ENCODE assay signal across 8 cellular contexts in genomic region chr11:60762851-60763691, GRCh38. TPM values are rescaled to one million over a fixed set of nuclear protein-coding genes. Genes with fewer than 3 reads are reported as not detected.
DNase-seq lines count a peak whose midpoint lies in the region; ATAC-seq, FAIRE-seq and TF ChIP-seq lines count a peak whose summit lies in the region.

No MANE protein-coding gene starts in this region.

- H3K36me3 ChIP-seq in small intestine (ENCODE audit: control insufficient read depth in 2 of 2, insufficient read depth in 2 of 2, low read length in 2 of 2): no peaks in the 10 kb centered on the region

- peaks cover 7% of the 10 kb centered on the region for H3K4me1 Mint-ChIP-seq in activated T-helper 17 cell treated with anti-CD3 and anti-CD28 coated beads, Interleukin-2, amount 50 U/mL, for 72 hours
- peaks cover 60% of the 10 kb centered on the region for H3K4me1 Mint-ChIP-seq in stimulated activated memory B cell treated with anti-CD40 and anti-IgM and Interleukin-4, amounts not matched to agents 10 μg/mL and 1 μg/mL and 100 μg/mL, for 72 hours
- H3K4me1 Mint-ChIP-seq in activated naive CD8-positive, alpha-beta T cell treated with anti-CD3 and anti-CD28 coated beads for 36 hours: peaks cover 4% of the 10 kb centered on the region

- peaks cover 0 to 3% of the 10 kb centered on the region in 2 donors for H3K4me1 ChIP-seq in small intestine (ENCODE audit: control insufficient read depth in 2 of 2, insufficient read depth in 1 of 2, low read depth in 1 of 2, low read length in 1 of 2)

- no peak overlapping the region for H3K4me3 ChIP-seq in small intestine (ENCODE audit: low read depth in 1 of 2, low read length in 2 of 2)

- H3K27me3 Mint-ChIP-seq in activated T-helper 17 cell treated with anti-CD3 and anti-CD28 coated beads, Interleukin-2, amount 50 U/mL, for 72 hours: peaks cover 52% of the 10 kb centered on the region
- H3K27me3 Mint-ChIP-seq in stimulated activated memory B cell treated with anti-CD40 and anti-IgM and Interleukin-4, amounts not matched to agents 10 μg/mL and 1 μg/mL and 100 μg/mL, for 72 hours: peaks cover 41% of the 10 kb centered on the region
- peaks cover 50% of the 10 kb centered on the region for H3K27me3 Mint-ChIP-seq in activated naive CD8-positive, alpha-beta T cell treated with anti-CD3 and anti-CD28 coated beads for 36 hours

- 0 out of 2 replicates have a peak, but pooled peaks have one; percentile 8 for TF ChIP-seq POLR2A in GM12891 (IDR thresholded peaks at IDR 0.05; ENCODE audit: low read depth, low read length)

- DNase-seq in GM12891 (ENCODE audit: insufficient read length, low spot score): no peak
- no peak for DNase-seq in DMS79 treated with DMSO at 0.1 percent for 48 hours (lab: John Stamatoyannopoulos, UW)
- no peak for DNase-seq in small intestine
- DNase-seq in activated naive CD8-positive, alpha-beta T cell treated with anti-CD3 and anti-CD28 coated beads for 36 hours: no peak

- no peaks in the 10 kb centered on the region for H3K36me3 Mint-ChIP-seq in activated T-helper 17 cell treated with anti-CD3 and anti-CD28 coated beads, Interleukin-2, amount 50 U/mL, for 72 hours (ENCODE audit: low read depth)
- no peaks in the 10 kb centered on the region for H3K36me3 Mint-ChIP-seq in stimulated activated memory B cell treated with anti-CD40 and anti-IgM and Interleukin-4, amounts not matched to agents 10 μg/mL and 1 μg/mL and 100 μg/mL, for 72 hours
- no peaks in the 10 kb centered on the region for H3K36me3 Mint-ChIP-seq in activated naive CD8-positive, alpha-beta T cell treated with anti-CD3 and anti-CD28 coated beads for 36 hours

- H3K27ac ChIP-seq in small intestine (ENCODE audit: low read depth in 1 of 2, low read length in 1 of 2): no peak overlapping the region

- WGBS in small intestine, 3 donors: 63 to 72% (median 66%) methylated on average over 11 of the region's 11 CpGs

- no peaks in the 10 kb centered on the region for H3K9me3 Mint-ChIP-seq in activated T-helper 17 cell treated with anti-CD3 and anti-CD28 coated beads, Interleukin-2, amount 50 U/mL, for 72 hours
- H3K9me3 Mint-ChIP-seq in stimulated activated memory B cell treated with anti-CD40 and anti-IgM and Interleukin-4, amounts not matched to agents 10 μg/mL and 1 μg/mL and 100 μg/mL, for 72 hours: peaks cover 3% of the 10 kb centered on the region
- H3K9me3 Mint-ChIP-seq in activated naive CD8-positive, alpha-beta T cell treated with anti-CD3 and anti-CD28 coated beads for 36 hours: no peaks in the 10 kb centered on the region

- H3K4me3 Mint-ChIP-seq in activated T-helper 17 cell treated with anti-CD3 and anti-CD28 coated beads, Interleukin-2, amount 50 U/mL, for 72 hours: no peak overlapping the region
- peak overlapping the region; percentile 40 for H3K4me3 Mint-ChIP-seq in stimulated activated memory B cell treated with anti-CD40 and anti-IgM and Interleukin-4, amounts not matched to agents 10 μg/mL and 1 μg/mL and 100 μg/mL, for 72 hours
- no peak overlapping the region for H3K4me3 Mint-ChIP-seq in activated naive CD8-positive, alpha-beta T cell treated with anti-CD3 and anti-CD28 coated beads for 36 hours

- H3K27me3 ChIP-seq in small intestine (ENCODE audit: control insufficient read depth in 2 of 2, insufficient read depth in 2 of 2, low read length in 2 of 2): peaks cover 0 to 1% of the 10 kb centered on the region in 2 donors

- no peaks in the 10 kb centered on the region for H3K9me3 ChIP-seq in small intestine (ENCODE audit: control insufficient read depth, low read depth)

- H3K27ac Mint-ChIP-seq in activated T-helper 17 cell treated with anti-CD3 and anti-CD28 coated beads, Interleukin-2, amount 50 U/mL, for 72 hours: no peak overlapping the region
- H3K27ac Mint-ChIP-seq in stimulated activated memory B cell treated with anti-CD40 and anti-IgM and Interleukin-4, amounts not matched to agents 10 μg/mL and 1 μg/mL and 100 μg/mL, for 72 hours: peak overlapping the region; percentile 23
- no peak overlapping the region for H3K27ac Mint-ChIP-seq in activated naive CD8-positive, alpha-beta T cell treated with anti-CD3 and anti-CD28 coated beads for 36 hours

- peak; percentile 93 for FAIRE-seq in GM12891 (lab: Jason Lieb, UNC)
- FAIRE-seq in small intestine (lab: Jason Lieb, UNC): no peak

- peak; percentile 52 for ATAC-seq in GM19468 (IDR thresholded peaks at IDR 0.05; ENCODE audit: extremely low read depth, unreplicated experiment)
- ATAC-seq in HG03460 (IDR thresholded peaks at IDR 0.05; ENCODE audit: unreplicated experiment): peak; percentile 64
- peak; percentile 72 for ATAC-seq in activated T-helper 17 cell treated with anti-CD3 and anti-CD28 coated beads, Interleukin-2, amount 50 U/mL, for 72 hours (replicated peaks)
- ATAC-seq in stimulated activated memory B cell treated with anti-CD40 and anti-IgM and Interleukin-4, amounts not matched to agents 10 μg/mL and 1 μg/mL and 100 μg/mL, for 72 hours: peak; percentile 92

TF ChIP-seq in GM12891, 5 proteins besides CTCF, POLR2A, EP300 and RAD21:
- no peak for TF ChIP-seq POLR2AphosphoS5 (IDR thresholded peaks at IDR 0.05; ENCODE audit: low read depth, low read length)
- TF ChIP-seq PAX5 (IDR thresholded peaks at IDR 0.05; ENCODE audit: insufficient read depth, low read length, severe bottlenecking): no peak
- TF ChIP-seq POU2F2 (IDR thresholded peaks at IDR 0.05; ENCODE audit: low read depth, low read length): peak; percentile 42
- TF ChIP-seq TAF1 (IDR thresholded peaks at IDR 0.05; ENCODE audit: low read depth, low read length): 0 out of 2 replicates have a peak, but pooled peaks have one; percentile 54
- peak; percentile 65 for TF ChIP-seq SPI1 (IDR thresholded peaks at IDR 0.05; ENCODE audit: low read depth, low read length)

RNA-seq across cellular contexts. Expression of gene MS4A15, which starts 6.4 kb away (rescaled TPM):
- 0.27 TPM for polyA plus RNA-seq in GM12891 (2012; ENCODE audit: low read depth, missing spikeins)
- total RNA-seq in activated T-helper 17 cell treated with anti-CD3 and anti-CD28 coated beads, Interleukin-2, amount 50 U/mL, for 72 hours: not detected
- 1 to 10 TPM in 2 of 3 donors, under 1 TPM in 1; 0.09 to 7.6 (median 5.1) TPM for polyA plus RNA-seq in small intestine
- not detected for total RNA-seq in activated naive CD8-positive, alpha-beta T cell treated with anti-CD3 and anti-CD28 coated beads for 36 hours

RNA-seq across cellular contexts. Expression of gene MS4A10, which starts 22.1 kb away (rescaled TPM):
- not detected for polyA plus RNA-seq in GM12891 (2012; ENCODE audit: low read depth, missing spikeins)
- total RNA-seq in activated T-helper 17 cell treated with anti-CD3 and anti-CD28 coated beads, Interleukin-2, amount 50 U/mL, for 72 hours: not detected
- polyA plus RNA-seq in small intestine: 10 to 100 TPM in 2 of 3 donors, 1 to 10 TPM in 1; 9.5 to 61.9 (median 53.2) TPM
- not detected for total RNA-seq in activated naive CD8-positive, alpha-beta T cell treated with anti-CD3 and anti-CD28 coated beads for 36 hours

RNA-seq across cellular contexts. Expression of gene MS4A18, which starts 38.6 kb away (rescaled TPM):
- not detected for polyA plus RNA-seq in GM12891 (2012; ENCODE audit: low read depth, missing spikeins)
- total RNA-seq in activated T-helper 17 cell treated with anti-CD3 and anti-CD28 coated beads, Interleukin-2, amount 50 U/mL, for 72 hours: not detected
- polyA plus RNA-seq in small intestine: 1 to 10 TPM in 1 of 3 donors, under 1 TPM in 1, not detected in 1; 0.97 to 1.1 TPM
- total RNA-seq in activated naive CD8-positive, alpha-beta T cell treated with anti-CD3 and anti-CD28 coated beads for 36 hours: not detected
